ENCODE assay signal across 9 cellular contexts in genomic region chr6:134678436-134678889, GRCh38.
A peak's percentile ranks its signal among the peaks of the same experiment; 100 is the strongest.
DNase-seq lines count a peak whose midpoint lies in the region; ATAC-seq and TF ChIP-seq lines count a peak whose summit lies in the region.
"Had no signal": no experiment of that assay in that cellular context is flagged by ENCODE, and none has a peak within 500 bp of the region (broad histone marks: within the 10 kb centered on the region; RNA-seq: fewer than 3 reads in every experiment).

No MANE protein-coding gene starts in this region.

- H4K20me1 ChIP-seq in MM.1S (ENCODE audit: insufficient read depth, low read length), result no peaks in the 10 kb centered on the region

- no peaks in the 10 kb centered on the region for H3K9me3 ChIP-seq in MM.1S (replicated peaks; ENCODE audit: insufficient read depth, low read length)

- H3K36me3 ChIP-seq in MM.1S (replicated peaks; ENCODE audit: insufficient read depth, low read length), result no peaks in the 10 kb centered on the region

- H3K79me2 ChIP-seq in MM.1S (ENCODE audit: low read length), result no peaks in the 10 kb centered on the region

- H3K9ac ChIP-seq in MM.1S (ENCODE audit: low read length), result no peak overlapping the region

- no peaks in the 10 kb centered on the region for H3K4me1 ChIP-seq in MM.1S (ENCODE audit: low read length)

- H3K9me2 ChIP-seq in MM.1S (replicated peaks; ENCODE audit: insufficient read depth, low read length), result no peaks in the 10 kb centered on the region

- no peak for TF ChIP-seq CTCF in MM.1S (IDR thresholded peaks at IDR 0.05; ENCODE audit: low read length)

- H3F3A ChIP-seq in MM.1S (ENCODE audit: insufficient read depth, low read length), result no peaks in the 10 kb centered on the region

- no peaks in the 10 kb centered on the region for H3K27me3 ChIP-seq in MM.1S (replicated peaks; ENCODE audit: insufficient read depth, low read length)

- H2AFZ ChIP-seq in MM.1S (ENCODE audit: low read length), result no peak overlapping the region

- no peak for ATAC-seq in GM18907 (IDR thresholded peaks at IDR 0.05; ENCODE audit: unreplicated experiment)

- H3K27ac ChIP-seq in MM.1S (ENCODE audit: low read length), result no peak overlapping the region

- H3K4me3 ChIP-seq in MM.1S (ENCODE audit: low read length), result no peak overlapping the region

- DNase-seq in COR-L47 (lab: John Stamatoyannopoulos, UW), result peak; percentile 60
- peak; percentile 80 for DNase-seq in NCI-H1105 treated with DMSO at 0.1 percent for 48 hours (lab: John Stamatoyannopoulos, UW)
- peak; percentile 67 for DNase-seq in cerebellum (ENCODE audit: low spot score)
- DNase-seq in midbrain (lab: John Stamatoyannopoulos, UW), result peak; percentile 62
- no peak for DNase-seq in NCI-H82 (lab: John Stamatoyannopoulos, UW)
- DNase-seq in OCI-M1 (lab: John Stamatoyannopoulos, UW), result no peak
- no peak for DNase-seq in MM.1S
- DNase-seq: naive B cell had no signal

- no peak overlapping the region for H3K4me2 ChIP-seq in MM.1S (ENCODE audit: low read depth, low read length)

Comparison
In these comparisons a context has a peak if more than half of its experiments do, and no peak if none do; other contexts are left out.
1. DNase-seq: peak in COR-L47 (single experiment), NCI-H1105 treated with DMSO at 0.1 percent for 48 hours (single experiment), cerebellum (single experiment) and midbrain (single experiment); none in NCI-H82 (single experiment), OCI-M1 (single experiment) and MM.1S (single experiment).